ENCODE assay signal across 1 cellular context in the genomic region with DNA sequence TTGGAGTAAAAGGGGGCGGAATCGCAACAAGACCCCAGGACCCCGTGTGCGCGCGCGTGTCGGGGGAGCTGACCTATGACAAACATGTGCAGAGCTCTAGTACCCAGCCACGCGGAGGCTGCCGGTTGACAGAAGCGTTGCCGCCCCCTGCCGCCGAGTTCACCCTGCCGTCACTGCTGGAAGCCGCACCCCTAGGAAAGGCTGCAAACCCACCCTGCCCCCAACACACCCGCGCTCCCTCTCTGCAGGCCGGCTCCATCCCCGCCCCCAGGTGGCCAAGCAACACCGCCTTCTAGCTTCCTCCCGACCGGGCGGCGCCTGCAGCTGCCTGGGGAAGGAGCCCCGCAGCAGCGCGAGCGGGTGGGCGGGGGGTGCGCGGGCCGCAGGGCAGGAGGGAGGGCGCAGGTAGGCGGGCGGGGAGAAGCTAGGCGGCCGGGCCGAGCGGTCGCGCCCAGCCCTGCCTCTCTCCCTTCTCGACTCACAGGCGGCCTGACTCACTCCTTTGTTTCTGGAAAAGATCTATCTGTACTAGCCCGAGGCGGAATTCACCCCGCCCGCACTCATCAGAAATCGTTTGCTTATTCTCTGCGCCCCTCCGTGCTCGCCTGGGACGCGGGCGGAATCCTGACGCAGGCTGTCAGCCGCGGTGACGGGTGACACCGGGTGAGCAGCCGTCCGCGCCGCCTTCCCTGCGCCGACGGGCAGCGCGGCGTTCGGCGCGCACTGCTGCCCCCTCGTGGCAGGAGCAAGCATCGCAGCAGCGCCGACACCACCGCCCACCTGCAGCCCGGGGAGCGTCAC.
TF ChIP-seq lines count a peak whose summit lies in the region.

No MANE protein-coding gene starts in this region.

TF ChIP-seq in WTC11, 78 proteins besides CTCF, POLR2A, EP300 and RAD21 (continued from another document):
- TF ChIP-seq, protein P1, sequence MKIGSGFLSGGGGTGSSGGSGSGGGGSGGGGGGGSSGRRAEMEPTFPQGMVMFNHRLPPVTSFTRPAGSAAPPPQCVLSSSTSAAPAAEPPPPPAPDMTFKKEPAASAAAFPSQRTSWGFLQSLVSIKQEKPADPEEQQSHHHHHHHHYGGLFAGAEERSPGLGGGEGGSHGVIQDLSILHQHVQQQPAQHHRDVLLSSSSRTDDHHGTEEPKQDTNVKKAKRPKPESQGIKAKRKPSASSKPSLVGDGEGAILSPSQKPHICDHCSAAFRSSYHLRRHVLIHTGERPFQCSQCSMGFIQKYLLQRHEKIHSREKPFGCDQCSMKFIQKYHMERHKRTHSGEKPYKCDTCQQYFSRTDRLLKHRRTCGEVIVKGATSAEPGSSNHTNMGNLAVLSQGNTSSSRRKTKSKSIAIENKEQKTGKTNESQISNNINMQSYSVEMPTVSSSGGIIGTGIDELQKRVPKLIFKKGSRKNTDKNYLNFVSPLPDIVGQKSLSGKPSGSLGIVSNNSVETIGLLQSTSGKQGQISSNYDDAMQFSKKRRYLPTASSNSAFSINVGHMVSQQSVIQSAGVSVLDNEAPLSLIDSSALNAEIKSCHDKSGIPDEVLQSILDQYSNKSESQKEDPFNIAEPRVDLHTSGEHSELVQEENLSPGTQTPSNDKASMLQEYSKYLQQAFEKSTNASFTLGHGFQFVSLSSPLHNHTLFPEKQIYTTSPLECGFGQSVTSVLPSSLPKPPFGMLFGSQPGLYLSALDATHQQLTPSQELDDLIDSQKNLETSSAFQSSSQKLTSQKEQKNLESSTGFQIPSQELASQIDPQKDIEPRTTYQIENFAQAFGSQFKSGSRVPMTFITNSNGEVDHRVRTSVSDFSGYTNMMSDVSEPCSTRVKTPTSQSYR (CRISPR knock-in tag; IDR thresholded peaks at IDR 0.05), result peak; percentile 87
- TF ChIP-seq SMAD3 (CRISPR knock-in tag; IDR thresholded peaks at IDR 0.05; ENCODE audit: borderline replicate concordance), result peak; percentile 6; the same call in 1 of the 2 replicates
- peak; percentile 74 for TF ChIP-seq ZNF423 (CRISPR knock-in tag; IDR thresholded peaks at IDR 0.05)
- TF ChIP-seq ATF1 (CRISPR knock-in tag; IDR thresholded peaks at IDR 0.05), result no peak
- peak; percentile 75; the same call in 1 of the 2 replicates for TF ChIP-seq CREM (CRISPR knock-in tag; IDR thresholded peaks at IDR 0.05)
- 0 out of 2 replicates have a peak, but pooled peaks have one; percentile 66 for TF ChIP-seq CBFB (CRISPR knock-in tag; IDR thresholded peaks at IDR 0.05; ENCODE audit: low read depth)
- 0 out of 2 replicates have a peak, but pooled peaks have one; percentile 27 for TF ChIP-seq ZBTB21 (CRISPR knock-in tag; IDR thresholded peaks at IDR 0.05; ENCODE audit: borderline replicate concordance)
- TF ChIP-seq ZBTB43 (CRISPR knock-in tag; IDR thresholded peaks at IDR 0.05), result no peak; the same call in 1 of the 2 replicates
- TF ChIP-seq FOXK1 (CRISPR knock-in tag; IDR thresholded peaks at IDR 0.05), result peak; percentile 52; the same call in 1 of the 2 replicates
- no peak for TF ChIP-seq MYBL2 (CRISPR knock-in tag; IDR thresholded peaks at IDR 0.05)
- TF ChIP-seq, protein P2, sequence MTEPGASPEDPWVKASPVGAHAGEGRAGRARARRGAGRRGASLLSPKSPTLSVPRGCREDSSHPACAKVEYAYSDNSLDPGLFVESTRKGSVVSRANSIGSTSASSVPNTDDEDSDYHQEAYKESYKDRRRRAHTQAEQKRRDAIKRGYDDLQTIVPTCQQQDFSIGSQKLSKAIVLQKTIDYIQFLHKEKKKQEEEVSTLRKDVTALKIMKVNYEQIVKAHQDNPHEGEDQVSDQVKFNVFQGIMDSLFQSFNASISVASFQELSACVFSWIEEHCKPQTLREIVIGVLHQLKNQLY (CRISPR knock-in tag; IDR thresholded peaks at IDR 0.05), result no peak
- TF ChIP-seq, protein P3, sequence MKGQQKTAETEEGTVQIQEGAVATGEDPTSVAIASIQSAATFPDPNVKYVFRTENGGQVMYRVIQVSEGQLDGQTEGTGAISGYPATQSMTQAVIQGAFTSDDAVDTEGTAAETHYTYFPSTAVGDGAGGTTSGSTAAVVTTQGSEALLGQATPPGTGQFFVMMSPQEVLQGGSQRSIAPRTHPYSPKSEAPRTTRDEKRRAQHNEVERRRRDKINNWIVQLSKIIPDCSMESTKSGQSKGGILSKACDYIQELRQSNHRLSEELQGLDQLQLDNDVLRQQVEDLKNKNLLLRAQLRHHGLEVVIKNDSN (CRISPR knock-in tag; IDR thresholded peaks at IDR 0.05), result no peak
- TF ChIP-seq, protein P4, sequence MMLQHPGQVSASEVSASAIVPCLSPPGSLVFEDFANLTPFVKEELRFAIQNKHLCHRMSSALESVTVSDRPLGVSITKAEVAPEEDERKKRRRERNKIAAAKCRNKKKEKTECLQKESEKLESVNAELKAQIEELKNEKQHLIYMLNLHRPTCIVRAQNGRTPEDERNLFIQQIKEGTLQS (CRISPR knock-in tag; conservative IDR thresholded peaks at IDR 0.05), result no peak
- 0 out of 2 replicates have a peak, but pooled peaks have one; percentile 13 for TF ChIP-seq FOXP4 (CRISPR knock-in tag; IDR thresholded peaks at IDR 0.05)
- no peak for TF ChIP-seq ZMAT4 (CRISPR knock-in tag; IDR thresholded peaks at IDR 0.05)
